Comparison of ENCODE assay signal across 8 cellular contexts in the genomic region with DNA sequence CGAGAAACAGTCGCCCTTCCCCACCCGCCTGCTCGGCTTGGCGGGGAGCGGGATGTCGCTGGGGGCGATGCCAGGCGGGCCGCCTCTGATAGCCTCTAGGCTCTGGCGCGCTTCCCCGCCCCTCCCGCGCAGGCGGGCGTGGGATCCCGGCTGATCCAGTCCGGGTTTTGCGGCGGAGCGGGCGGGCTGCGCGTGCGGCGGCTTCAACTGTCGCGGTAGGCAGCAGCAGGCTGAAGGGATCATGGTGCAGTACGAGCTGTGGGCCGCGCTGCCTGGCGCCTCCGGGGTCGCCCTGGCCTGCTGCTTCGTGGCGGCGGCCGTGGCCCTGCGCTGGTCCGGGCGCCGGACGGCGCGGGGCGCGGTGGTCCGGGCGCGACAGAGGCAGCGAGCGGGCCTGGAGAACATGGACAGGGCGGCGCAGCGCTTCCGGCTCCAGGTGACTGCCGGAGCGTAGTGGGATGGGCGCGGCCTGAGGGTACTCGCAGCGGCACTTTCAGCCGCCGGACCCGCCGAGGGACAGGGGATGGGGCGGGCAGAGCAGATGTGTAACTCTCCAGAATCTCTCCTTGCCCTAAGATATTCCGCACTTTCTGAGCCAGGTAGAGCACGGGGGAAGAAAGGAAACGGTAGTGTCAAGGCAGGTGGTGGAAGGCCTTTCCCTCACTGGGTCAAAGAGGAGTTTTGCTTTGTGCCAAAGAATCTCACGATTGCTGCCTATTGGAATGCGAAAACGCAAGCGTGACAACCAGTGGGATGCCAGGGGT. TPM values are rescaled to one million over a fixed set of nuclear protein-coding genes. Genes with fewer than 3 reads are reported as not detected.
DNase-seq lines count a peak whose midpoint lies in the region; ATAC-seq and TF ChIP-seq lines count a peak whose summit lies in the region.

A gene (plus strand): TSS at position 210 of the 764 bp plus-strand sequence. CDS start 32 bp downstream, at position 242.

- H3K9me3 Mint-ChIP-seq in naive thymus-derived CD8-positive, alpha-beta T cell, result peaks cover 3 to 24% (median 14%) of the 10 kb centered on the region in 9 donors

- H3K4me1 ChIP-seq in thoracic aorta (ENCODE audit: control insufficient read depth in 1 of 2, low read depth in 2 of 2), result peaks cover 9 to 27% of the 10 kb centered on the region in 2 donors

- H3K27ac Mint-ChIP-seq in naive thymus-derived CD8-positive, alpha-beta T cell, result peak within 1 kb of the TSS in 6 of 10 donors; percentile 4 to 80 (median 48)

- H3K36me3 ChIP-seq in thoracic aorta, result no peaks in the 10 kb centered on the region

- peaks cover 10 to 17% (median 10%) of the 10 kb centered on the region in 3 donors for H3K36me3 Mint-ChIP-seq in naive thymus-derived CD8-positive, alpha-beta T cell

- H3K9me3 ChIP-seq in thoracic aorta, result peaks cover 7% of the 10 kb centered on the region

- DNase-seq in COLO668 (lab: John Stamatoyannopoulos, UW; ENCODE audit: unreplicated experiment) (peak; percentile 95), NCI-H1930 (lab: John Stamatoyannopoulos, UW) (peak; percentile 40 to 54), fibroblast of pulmonary artery (ENCODE audit: low read depth) (peak; percentile 25), thoracic aorta (ENCODE audit: low spot score) (no peak), NAMALWA (ENCODE audit: low spot score) (no peak)
- peak; percentile 11 for DNase-seq in activated gamma-delta T cell treated with anti-CD3 and anti-CD28 coated beads, Interleukin-2, amount 50 U/mL, for 16 hours (ENCODE audit: low read depth)
- peak in 9 of 10 donors; percentile 6 to 61 (median 37) for DNase-seq in naive thymus-derived CD8-positive, alpha-beta T cell

- H3K27me3 ChIP-seq in thoracic aorta (replicated peaks; ENCODE audit: insufficient read depth), result no peaks in the 10 kb centered on the region

- H3K4me1 Mint-ChIP-seq in naive thymus-derived CD8-positive, alpha-beta T cell, result peaks cover 9 to 19% (median 12%) of the 10 kb centered on the region in 4 donors

- H3K4me3 ChIP-seq in fibroblast of pulmonary artery (replicated peaks; ENCODE audit: low read depth, low read length), result peak within 1 kb of the TSS; percentile 3
- H3K4me3 ChIP-seq in thoracic aorta, result peak within 1 kb of the TSS; percentile 78

- H3K27me3 Mint-ChIP-seq in naive thymus-derived CD8-positive, alpha-beta T cell, result peaks cover 11 to 38% (median 32%) of the 10 kb centered on the region in 5 donors

- peak within 1 kb of the TSS; percentile 70 to 90 (median 82) for H3K4me3 Mint-ChIP-seq in naive thymus-derived CD8-positive, alpha-beta T cell

- ATAC-seq in naive thymus-derived CD8-positive, alpha-beta T cell, result peak; percentile 86 to 90
- ATAC-seq in thoracic aorta (ENCODE audit: insufficient number of reproducible peaks, low FRiP score, low read depth), result no peak
- no peak for ATAC-seq in HG03520 (IDR thresholded peaks at IDR 0.05; ENCODE audit: unreplicated experiment)

- POLR2A ChIA-PET in naive thymus-derived CD8-positive, alpha-beta T cell (lab: Charles Lee), result no interaction called here

- no peak within 1 kb of the TSS for H3K27ac ChIP-seq in thoracic aorta

- TF ChIP-seq CTCF in fibroblast of pulmonary artery (IDR thresholded peaks at IDR 0.05; ENCODE audit: low read length, missing control alignments) (no peak), thoracic aorta (IDR thresholded peaks at IDR 0.05) (no peak)

RNA-seq across cellular contexts. Expression of the gene that starts here (rescaled TPM):
- 10 to 100 TPM in 1 of 2 experiments, 1 to 10 TPM in 1; 8.9 to 10.2 TPM for total RNA-seq in naive thymus-derived CD8-positive, alpha-beta T cell
- 1 to 10 TPM in 2 of 3 donors, under 1 TPM in 1; 0.46 to 2.2 (median 1.4) TPM for polyA plus RNA-seq in naive thymus-derived CD8-positive, alpha-beta T cell
- 10 to 100 TPM; 14.1 to 21.9 TPM for total RNA-seq in thoracic aorta

Comparison
In these comparisons a context has a peak if more than half of its experiments do, and no peak if none do; other contexts are left out.
1. DNase-seq: peak in COLO668 (single experiment), NCI-H1930 (2 of 2), activated gamma-delta T cell treated with anti-CD3 and anti-CD28 coated beads, Interleukin-2, amount 50 U/mL, for 16 hours (single experiment), fibroblast of pulmonary artery (single experiment) and naive thymus-derived CD8-positive, alpha-beta T cell (9 of 10); none in thoracic aorta (single experiment) and NAMALWA (single experiment).
2. ATAC-seq: peak in naive thymus-derived CD8-positive, alpha-beta T cell (2 of 2); none in thoracic aorta (single experiment) and HG03520 (single experiment).